Comparison of ENCODE assay signal across 16 cellular contexts in genomic region chr2:40202798-40203400, GRCh38.
A peak's percentile ranks its signal among the peaks of the same experiment; 100 is the strongest.
DNase-seq lines count a peak whose midpoint lies in the region; ATAC-seq and TF ChIP-seq lines count a peak whose summit lies in the region.
"Had no signal": no experiment of that assay in that cellular context is flagged by ENCODE, and none has a peak within 500 bp of the region (broad histone marks: within the 10 kb centered on the region; RNA-seq: fewer than 3 reads in every experiment).

No MANE protein-coding gene starts in this region.

- no peak overlapping the region for H2AFZ ChIP-seq in osteoblast (ENCODE audit: low read length)

- DNase-seq in EL (peak; percentile 62), NCI-H82 treated with DMSO at 0.1 percent for 48 hours (lab: John Stamatoyannopoulos, UW; ENCODE audit: unreplicated experiment) (peak; percentile 99), fibroblast of peridontal ligament (ENCODE audit: extremely low read depth) (peak; percentile 53), osteoblast (ENCODE audit: insufficient read length, low spot score, missing footprints) (no peak), COLO668 (lab: John Stamatoyannopoulos, UW; ENCODE audit: unreplicated experiment) (no peak), NCI-H187 treated with DMSO at 0.1 percent for 48 hours (lab: John Stamatoyannopoulos, UW) (no peak), iPS-NIHi11 (ENCODE audit: low spot score) (no peak)
- DNase-seq: activated CD4-positive, alpha-beta T cell treated with anti-CD3 and anti-CD28 coated beads, Interleukin-2, amount 50 U/mL, for 1 hour; activated naive CD8-positive, alpha-beta T cell treated with anti-CD3 and anti-CD28 coated beads, Interleukin-2, amount 10 ng/mL, durations not matched to agents 7 days and 5 days; activated T-cell treated with anti-CD3 and anti-CD28 coated beads, Interleukin-2, amount 50 U/mL, for 4 hours; AML-193; DMS 273 treated with DMSO at 0.1 percent for 48 hours had no signal

- H3K36me3 ChIP-seq in osteoblast (ENCODE audit: insufficient read depth, low read length) = no peaks in the 10 kb centered on the region

- no peak overlapping the region for H3K4me2 ChIP-seq in osteoblast (ENCODE audit: insufficient read depth, low read length)

- no peak for ATAC-seq in GM21619 (IDR thresholded peaks at IDR 0.05; ENCODE audit: unreplicated experiment)
- ATAC-seq: activated T-cell treated with anti-CD3 and anti-CD28 coated beads, Interleukin-2, amount 50 U/mL, for 4 hours; GM12878 had no signal

- no peaks in the 10 kb centered on the region for H3K79me2 ChIP-seq in osteoblast (ENCODE audit: insufficient read depth, low read length)

- no peak overlapping the region for H3K4me3 ChIP-seq in osteoblast (ENCODE audit: insufficient read depth, low read length)
- H3K4me3 ChIP-seq: GM12878, lung, skin epidermis had no signal

- H3K9me3 ChIP-seq in osteoblast (ENCODE audit: low read depth, low read length) = no peaks in the 10 kb centered on the region

- H3K4me1 ChIP-seq in osteoblast (ENCODE audit: insufficient read depth, low read length) = peaks cover 20% of the 10 kb centered on the region

- peak overlapping the region; percentile 34 for H3K27ac ChIP-seq in osteoblast (ENCODE audit: low read depth, low read length)
- H3K27ac ChIP-seq: skin epidermis had no signal

- no peak for TF ChIP-seq CTCF in osteoblast (IDR thresholded peaks at IDR 0.05; ENCODE audit: extremely low read depth, low read depth, low read length)

- no peaks in the 10 kb centered on the region for H4K20me1 ChIP-seq in osteoblast (ENCODE audit: insufficient read depth, low read length)

- no peaks in the 10 kb centered on the region for H3K27me3 ChIP-seq in osteoblast (ENCODE audit: insufficient read depth, low read length)

Comparison
In these comparisons a context has a peak if more than half of its experiments do, and no peak if none do; other contexts are left out.
1. DNase-seq: peak in EL (single experiment), NCI-H82 treated with DMSO at 0.1 percent for 48 hours (single experiment) and fibroblast of peridontal ligament (single experiment); none in osteoblast (single experiment), COLO668 (single experiment), NCI-H187 treated with DMSO at 0.1 percent for 48 hours (single experiment) and iPS-NIHi11 (single experiment).